31 cellular contexts compared by ENCODE assay signal in genomic region chr7:7077945-7078344, GRCh38.
"Had no signal": no experiment of that assay in that cellular context is flagged by ENCODE, and none has a peak within 500 bp of the region (broad histone marks: within the 10 kb centered on the region; RNA-seq: fewer than 3 reads in every experiment).

No MANE protein-coding gene starts in this region.

- H3K36me3 ChIP-seq: ascending aorta, cardiac muscle cell, WERI-Rb-1 had no signal

- H3K4me3 ChIP-seq: ascending aorta, cardiac muscle cell had no signal

- H3K9me3 ChIP-seq: ascending aorta had no signal

- H3K4me1 ChIP-seq: ascending aorta had no signal

- DNase-seq: activated CD4-positive, alpha-beta memory T cell treated with anti-CD3 and anti-CD28 coated beads, Interleukin-2, amount 10 ng/mL, durations not matched to agents 7 days and 5 days; activated CD4-positive, alpha-beta T cell treated with anti-CD3 and anti-CD28 coated beads for 1 hour; activated CD4-positive, alpha-beta T cell treated with anti-CD3 and anti-CD28 coated beads for 36 hours; activated CD4-positive, alpha-beta T cell treated with anti-CD3 and anti-CD28 coated beads for 48 hours; activated CD4-positive, alpha-beta T cell treated with anti-CD3 and anti-CD28 coated beads, Interleukin-2, amount 10 ng/mL, durations not matched to agents 7 days and 5 days; activated CD4-positive, alpha-beta T cell treated with anti-CD3 and anti-CD28 coated beads, Interleukin-2, amount 50 U/mL, for 48 hours; activated CD4-positive, CD25-positive, alpha-beta regulatory T cell; activated CD8-positive, alpha-beta memory T cell treated with anti-CD3 and anti-CD28 coated beads for 24 hours; activated CD8-positive, alpha-beta memory T cell treated with anti-CD3 and anti-CD28 coated beads, Interleukin-2, amount 10 ng/mL, durations not matched to agents 7 days and 5 days; activated CD8-positive, alpha-beta memory T cell treated with anti-CD3 and anti-CD28 coated beads, Interleukin-2, amount 50 U/mL, for 48 hours; activated CD8-positive, alpha-beta T cell treated with anti-CD3 and anti-CD28 coated beads, Interleukin-2, amount 10 ng/mL, durations not matched to agents 7 days and 5 days; activated effector memory CD4-positive, alpha-beta T cell treated with Interleukin-2 at 50 U/mL for 16 hours; activated gamma-delta T cell; activated naive CD4-positive, alpha-beta T cell treated with anti-CD3 and anti-CD28 coated beads, Interleukin-2, amount 10 ng/mL, durations not matched to agents 7 days and 5 days; activated naive CD4-positive, alpha-beta T cell treated with Interleukin-2 at 50 U/mL for 16 hours; activated naive CD8-positive, alpha-beta T cell treated with anti-CD3 and anti-CD28 coated beads, Interleukin-2, amount 10 ng/mL, durations not matched to agents 7 days and 5 days; activated naive CD8-positive, alpha-beta T cell treated with anti-CD3 and anti-CD28 coated beads, Interleukin-2, amount 50 U/mL, for 24 hours; activated T-cell treated with anti-CD3 and anti-CD28 coated beads, Interleukin-2, amount 50 U/mL, for 24 hours; activated T-cell treated with anti-CD3 and anti-CD28 coated beads, Interleukin-2, amount 50 U/mL, for 48 hours; amygdala; anterior cingulate cortex; caudate nucleus; cerebellar nuclear complex; T-helper 2 cell; T-helper 9 cell; WERI-Rb-1 had no signal

- H3K27me3 ChIP-seq: ascending aorta, cardiac muscle cell had no signal

- H3K27ac ChIP-seq: ascending aorta, cardiac muscle cell, WERI-Rb-1 had no signal

- ATAC-seq: activated CD4-positive, alpha-beta T cell treated with anti-CD3 and anti-CD28 coated beads for 36 hours; activated CD4-positive, CD25-positive, alpha-beta regulatory T cell treated with anti-CD3 and anti-CD28 coated beads, Interleukin-2, amount 50 U/mL, for 24 hours; activated CD8-positive, alpha-beta memory T cell treated with anti-CD3 and anti-CD28 coated beads, Interleukin-2, amount 10 ng/mL, durations not matched to agents 7 days and 5 days; activated CD8-positive, alpha-beta T cell treated with anti-CD3 and anti-CD28 coated beads, Interleukin-2, amount 10 ng/mL, durations not matched to agents 7 days and 5 days; activated naive CD8-positive, alpha-beta T cell treated with anti-CD3 and anti-CD28 coated beads, Interleukin-2, amount 50 U/mL, for 24 hours; WTC11 had no signal

- FAIRE-seq: bronchial epithelial cell had no signal
